8 cellular contexts compared by ENCODE assay signal in genomic region chr5:172283862-172284274, GRCh38. TPM values are rescaled to one million over a fixed set of nuclear protein-coding genes. Genes with fewer than 3 reads are reported as not detected.
DNase-seq lines count a peak whose midpoint lies in the region; ATAC-seq and TF ChIP-seq lines count a peak whose summit lies in the region.

No MANE protein-coding gene starts in this region.

- H3K9me3 ChIP-seq in right cardiac atrium (ENCODE audit: control insufficient read depth, low read length) = no peaks in the 10 kb centered on the region

- no peak for DNase-seq in GM12864 (ENCODE audit: low read depth)
- peak; percentile 63 for DNase-seq in H4 (ENCODE audit: low spot score)
- peak; percentile 77 for DNase-seq in LHCN-M2 (ENCODE audit: low read depth)
- peak; percentile 71 for DNase-seq in SW480 (ENCODE audit: low spot score)
- peak; percentile 14 to 89 (median 74) for DNase-seq in amygdala (lab: John Stamatoyannopoulos, UW)
- peak; percentile 88 to 95 (median 95) for DNase-seq in right cardiac atrium
- DNase-seq in putamen (ENCODE audit: low spot score) = peak; percentile 88
- no peak for DNase-seq in NCI-H1048 (lab: John Stamatoyannopoulos, UW)

- TF ChIP-seq CTCF in GM12864 (IDR thresholded peaks at IDR 0.05; ENCODE audit: low read depth, low read length, missing control alignments) = no peak

- peak overlapping the region; percentile 96 for H3K4me3 ChIP-seq in GM12864 (ENCODE audit: low read depth, low read length)
- peak overlapping the region; percentile 79 for H3K4me3 ChIP-seq in right cardiac atrium (ENCODE audit: low read length)

- intact Hi-C loops in right cardiac atrium (cut with DNase I) = loop anchor here in 2 of 4 donors (5.0 to 10.0 kb wide), 4 partner anchors 97 to 179 kb away; partner anchors contain the start of gene STK10 (in 2 of the 2)

- no peaks in the 10 kb centered on the region for H3K27me3 ChIP-seq in right cardiac atrium (ENCODE audit: control insufficient read depth, insufficient read depth)

- H3K27ac ChIP-seq in right cardiac atrium (ENCODE audit: low read length) = peak overlapping the region; percentile 99

- WGBS in right cardiac atrium = under 1% methylated on average over 55 of the region's 55 CpGs

- peak; percentile 94 to 96 for ATAC-seq in right cardiac atrium

- H3K4me1 ChIP-seq in right cardiac atrium (ENCODE audit: control insufficient read depth, insufficient read depth, low read length) = no peaks in the 10 kb centered on the region

RNA-seq across cellular contexts. Expression of gene UBTD2, which starts 0.3 kb away (rescaled TPM):
- total RNA-seq in H4 (2014; rRNA removed; shearing (Covaris generic)) = 34.6 and 34.8 TPM in 2 replicates
- total RNA-seq in LHCN-M2 (2014; rRNA removed) (17.6 and 26.1 TPM in 2 replicates), right cardiac atrium (10 to 100 TPM in 3 of 4 donors, 1 to 10 TPM in 1; 9.9 to 11.4 (median 10.8) TPM)
- 12.1 TPM for polyA plus RNA-seq in LHCN-M2 (2012)
- 8.1 TPM for polyA plus RNA-seq in right cardiac atrium

Comparison
In these comparisons a context has a peak if more than half of its experiments do, and no peak if none do; other contexts are left out.
1. DNase-seq: peak in H4 (single experiment), LHCN-M2 (single experiment), SW480 (single experiment), amygdala (56 of 56), right cardiac atrium (3 of 3) and putamen (single experiment); none in GM12864 (single experiment) and NCI-H1048 (single experiment).